ENCODE assay signal across 12 cellular contexts in genomic region chr13:51246411-51247298, GRCh38. TPM values are rescaled to one million over a fixed set of nuclear protein-coding genes. Genes with fewer than 3 reads are reported as not detected.
DNase-seq lines count a peak whose midpoint lies in the region; FAIRE-seq and TF ChIP-seq lines count a peak whose summit lies in the region.
"Had no signal": no experiment of that assay in that cellular context is flagged by ENCODE, and none has a peak within 500 bp of the region (broad histone marks: within the 10 kb centered on the region; RNA-seq: fewer than 3 reads in every experiment).

No MANE protein-coding gene starts in this region.

- FAIRE-seq in GM12892 (lab: Jason Lieb, UNC) (no peak), H54 (lab: Jason Lieb, UNC) (no peak)
- FAIRE-seq: islet of Langerhans had no signal

- H3K27ac ChIP-seq in angular gyrus (ENCODE audit: low read depth, low read length) = peak overlapping the region; percentile 99

- TF ChIP-seq POLR2A in GM12892 (IDR thresholded peaks at IDR 0.05; ENCODE audit: low read depth, low read length) (no peak), H54 (IDR thresholded peaks at IDR 0.05; ENCODE audit: low read depth, low read length) (no peak)

- DNase-seq in NCI-H1694 (lab: John Stamatoyannopoulos, UW) (peak; percentile 45), hippocampal formation (lab: John Stamatoyannopoulos, UW) (peak; percentile 85 to 96), retina (peak; percentile 82), GM12892 (ENCODE audit: insufficient read length) (no peak), H54 (ENCODE audit: insufficient read length, low spot score) (no peak), HK-2 (ENCODE audit: unreplicated experiment) (no peak)
- DNase-seq: activated gamma-delta T cell treated with Interleukin-2 at 50 U/mL for 16 hours; CD8-positive, alpha-beta T cell; stimulated activated CD4-positive, alpha-beta T cell treated with anti-CD3 and anti-CD28 coated beads, Interleukin-2, amount 100 ng/mL, for 48 hours; stimulated activated naive CD8-positive, alpha-beta T cell treated with anti-CD3 and anti-CD28 coated beads, Interleukin-15, amount 100 ng/mL, for 72 hours had no signal

RNA-seq across cellular contexts. Expression of gene FAM124A, which starts 24.5 kb away (rescaled TPM):
- polyA plus RNA-seq in GM12892 (2012; ENCODE audit: missing spikeins) = not detected

Comparison
In these comparisons a context has a peak if more than half of its experiments do, and no peak if none do; other contexts are left out.
1. DNase-seq: peak in NCI-H1694 (single experiment), hippocampal formation (2 of 2) and retina (single experiment); none in GM12892 (single experiment), H54 (single experiment) and HK-2 (single experiment).